Comparison of ENCODE assay signal across 19 cellular contexts in the genomic region with DNA sequence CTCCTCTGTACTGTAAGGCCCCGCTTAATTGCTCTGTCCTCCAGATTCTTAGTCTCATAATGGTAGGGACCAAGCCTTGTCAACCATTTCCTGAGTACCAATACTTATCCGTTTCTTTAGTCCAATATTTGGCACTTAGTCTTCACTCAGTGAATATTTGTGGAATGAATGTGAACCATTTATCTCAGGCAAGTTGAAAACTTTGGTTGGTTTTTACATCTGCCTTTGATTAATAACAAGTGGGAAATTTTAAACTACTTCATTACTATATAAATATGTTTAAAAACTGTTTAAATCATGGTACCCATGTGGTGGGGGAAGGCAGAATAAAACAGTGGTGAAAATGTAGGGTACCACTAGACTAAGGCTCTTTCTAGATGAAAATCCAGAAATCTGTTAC. TPM values are rescaled to one million over a fixed set of nuclear protein-coding genes. Genes with fewer than 3 reads are reported as not detected.
A peak's percentile ranks its signal among the peaks of the same experiment; 100 is the strongest.
DNase-seq lines count a peak whose midpoint lies in the region; ATAC-seq and TF ChIP-seq lines count a peak whose summit lies in the region.
"Had no signal": no experiment of that assay in that cellular context is flagged by ENCODE, and none has a peak within 500 bp of the region (broad histone marks: within the 10 kb centered on the region; RNA-seq: fewer than 3 reads in every experiment).

No MANE protein-coding gene starts in this region.

- WGBS in transverse colon (ENCODE audit: low coverage in 1 of 2), 2 donors = 85 to 100% methylated on average over 1 to 2 of the region's 2 CpGs

- H3K4me1 Mint-ChIP-seq in activated CD4-positive, alpha-beta T cell treated with anti-CD3 and anti-CD28 coated beads, Interleukin-2, amount 10 ng/mL, durations not matched to agents 24 days and 14 days = peaks cover 11% of the 10 kb centered on the region

- peak overlapping the region in 3 of 4 donors; percentile 62 to 76 (median 67) for H3K27ac ChIP-seq in transverse colon
- H3K27ac ChIP-seq: RWPE1, SJSA1 had no signal

- peaks cover 12 to 71% (median 48%) of the 10 kb centered on the region in 4 donors for H3K4me1 ChIP-seq in transverse colon

- TF ChIP-seq CTCF in fibroblast of mammary gland (conservative IDR thresholded peaks at IDR 0.05; ENCODE audit: control insufficient read depth, insufficient read depth, low read depth, low read length) (no peak), transverse colon (IDR thresholded peaks at IDR 0.05) (no peak)

- DNase-seq in EH (ENCODE audit: low read depth) (peak; percentile 80), fibroblast of mammary gland (ENCODE audit: low read depth) (peak; percentile 80), transverse colon (no peak), putamen (ENCODE audit: low spot score) (no peak), HEK293T (ENCODE audit: extremely low spot score) (no peak)
- no peak for DNase-seq in activated CD4-positive, alpha-beta T cell treated with anti-CD3 and anti-CD28 coated beads, Interleukin-2, amount 10 ng/mL, durations not matched to agents 24 days and 14 days
- DNase-seq: C1 segment of cervical spinal cord; DMS153; NCI-H1048; NCI-H146; NCI-H2081 treated with DMSO at 0.1 percent for 48 hours; NCI-H226; NCI-H526; NK-92 treated with Interleukin-12 subunit alpha and Interleukin-12 subunit beta, amount 100 ng/mL, for 24 hours had no signal

- intact Hi-C loops in transverse colon (cut with DNase I; ENCODE audit: low total_unique reads) = no loop called here
- intact Hi-C loops in activated CD4-positive, alpha-beta T cell treated with anti-CD3 and anti-CD28 coated beads, Interleukin-2, amount 10 ng/mL, durations not matched to agents 24 days and 14 days (cut with micrococcal nuclease) = no loop called here

- H3K27me3 Mint-ChIP-seq in activated CD4-positive, alpha-beta T cell treated with anti-CD3 and anti-CD28 coated beads, Interleukin-2, amount 10 ng/mL, durations not matched to agents 24 days and 14 days = peaks cover 11% of the 10 kb centered on the region

- TF ChIP-seq EP300 in transverse colon (IDR thresholded peaks at IDR 0.05; ENCODE audit: low read depth) = no peak

- peak; percentile 65 for ATAC-seq in SK-N-SH treated with all-trans-retinoic acid at 6 μM for 48 hours
- ATAC-seq: HCT116, K562 had no signal

- in situ Hi-C loops in transverse colon (cut with MboI; ENCODE audit: low pct_ligation_motif_present in 1 of 4, low pct_unique_long_range_greater_than_20kb in 1 of 4, low sequenced_read_pairs in 3 of 4) = no loop called here

- no peaks in the 10 kb centered on the region for H3K36me3 ChIP-seq in transverse colon
- H3K36me3 ChIP-seq: SJSA1 had no signal

- H3K4me3 Mint-ChIP-seq in activated CD4-positive, alpha-beta T cell treated with anti-CD3 and anti-CD28 coated beads, Interleukin-2, amount 10 ng/mL, durations not matched to agents 24 days and 14 days = no peak overlapping the region

- CTCF ChIA-PET in HEK293T (lab: Yijun Ruan, JAX) = no interaction called here

- H3K27ac Mint-ChIP-seq in activated CD4-positive, alpha-beta T cell treated with anti-CD3 and anti-CD28 coated beads, Interleukin-2, amount 10 ng/mL, durations not matched to agents 24 days and 14 days = no peak overlapping the region

- TF ChIP-seq POLR2A in transverse colon (IDR thresholded peaks at IDR 0.05) = no peak

- H3K36me3 Mint-ChIP-seq in activated CD4-positive, alpha-beta T cell treated with anti-CD3 and anti-CD28 coated beads, Interleukin-2, amount 10 ng/mL, durations not matched to agents 24 days and 14 days (ENCODE audit: low read depth) = no peaks in the 10 kb centered on the region

- POLR2A ChIA-PET in HEK293T (lab: Yijun Ruan, JAX) = no interaction called here

- H3K27me3 ChIP-seq in transverse colon = no peaks in the 10 kb centered on the region
- H3K27me3 ChIP-seq: SJSA1 had no signal

- no peaks in the 10 kb centered on the region for H3K9me3 Mint-ChIP-seq in activated CD4-positive, alpha-beta T cell treated with anti-CD3 and anti-CD28 coated beads, Interleukin-2, amount 10 ng/mL, durations not matched to agents 24 days and 14 days

- H3K4me3 ChIP-seq in fibroblast of mammary gland (ENCODE audit: control insufficient read depth, low read depth, low read length) (no peak overlapping the region), transverse colon (no peak overlapping the region)
- H3K4me3 ChIP-seq: K562, SJSA1 had no signal

- no peaks in the 10 kb centered on the region for H3K9me3 ChIP-seq in transverse colon
- H3K9me3 ChIP-seq: SJSA1 had no signal

TF ChIP-seq in SK-N-SH treated with all-trans-retinoic acid at 6 μM for 48 hours, 23 proteins besides CTCF, POLR2A, EP300 and RAD21 (continues in another document):
- TF ChIP-seq BACH2 (CRISPR knock-in tag; IDR thresholded peaks at IDR 0.05; ENCODE audit: borderline replicate concordance) (no peak), GLIS3 (CRISPR knock-in tag; IDR thresholded peaks at IDR 0.05) (no peak), ZC3H10 (CRISPR knock-in tag; IDR thresholded peaks at IDR 0.05) (no peak), TCF4 (CRISPR knock-in tag; IDR thresholded peaks at IDR 0.05; ENCODE audit: borderline replicate concordance) (no peak), TOX (CRISPR knock-in tag; IDR thresholded peaks at IDR 0.05; ENCODE audit: borderline replicate concordance) (no peak), ZNF8 (CRISPR knock-in tag; IDR thresholded peaks at IDR 0.05) (no peak), OSR1 (CRISPR knock-in tag; IDR thresholded peaks at IDR 0.05) (no peak)
- TF ChIP-seq, protein P1, sequence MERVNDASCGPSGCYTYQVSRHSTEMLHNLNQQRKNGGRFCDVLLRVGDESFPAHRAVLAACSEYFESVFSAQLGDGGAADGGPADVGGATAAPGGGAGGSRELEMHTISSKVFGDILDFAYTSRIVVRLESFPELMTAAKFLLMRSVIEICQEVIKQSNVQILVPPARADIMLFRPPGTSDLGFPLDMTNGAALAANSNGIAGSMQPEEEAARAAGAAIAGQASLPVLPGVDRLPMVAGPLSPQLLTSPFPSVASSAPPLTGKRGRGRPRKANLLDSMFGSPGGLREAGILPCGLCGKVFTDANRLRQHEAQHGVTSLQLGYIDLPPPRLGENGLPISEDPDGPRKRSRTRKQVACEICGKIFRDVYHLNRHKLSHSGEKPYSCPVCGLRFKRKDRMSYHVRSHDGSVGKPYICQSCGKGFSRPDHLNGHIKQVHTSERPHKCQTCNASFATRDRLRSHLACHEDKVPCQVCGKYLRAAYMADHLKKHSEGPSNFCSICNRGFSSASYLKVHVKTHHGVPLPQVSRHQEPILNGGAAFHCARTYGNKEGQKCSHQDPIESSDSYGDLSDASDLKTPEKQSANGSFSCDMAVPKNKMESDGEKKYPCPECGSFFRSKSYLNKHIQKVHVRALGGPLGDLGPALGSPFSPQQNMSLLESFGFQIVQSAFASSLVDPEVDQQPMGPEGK (CRISPR knock-in tag; IDR thresholded peaks at IDR 0.05; ENCODE audit: borderline replicate concordance) = no peak
- TF ChIP-seq, protein P2, sequence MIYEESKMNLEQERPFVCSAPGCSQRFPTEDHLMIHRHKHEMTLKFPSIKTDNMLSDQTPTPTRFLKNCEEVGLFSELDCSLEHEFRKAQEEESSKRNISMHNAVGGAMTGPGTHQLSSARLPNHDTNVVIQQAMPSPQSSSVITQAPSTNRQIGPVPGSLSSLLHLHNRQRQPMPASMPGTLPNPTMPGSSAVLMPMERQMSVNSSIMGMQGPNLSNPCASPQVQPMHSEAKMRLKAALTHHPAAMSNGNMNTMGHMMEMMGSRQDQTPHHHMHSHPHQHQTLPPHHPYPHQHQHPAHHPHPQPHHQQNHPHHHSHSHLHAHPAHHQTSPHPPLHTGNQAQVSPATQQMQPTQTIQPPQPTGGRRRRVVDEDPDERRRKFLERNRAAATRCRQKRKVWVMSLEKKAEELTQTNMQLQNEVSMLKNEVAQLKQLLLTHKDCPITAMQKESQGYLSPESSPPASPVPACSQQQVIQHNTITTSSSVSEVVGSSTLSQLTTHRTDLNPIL (CRISPR knock-in tag; IDR thresholded peaks at IDR 0.05; ENCODE audit: low read depth) = no peak

TF ChIP-seq in HEK293T, 16 proteins besides CTCF, POLR2A, EP300 and RAD21:
- TF ChIP-seq ELF4 (IDR thresholded peaks at IDR 0.05) = no peak
- TF ChIP-seq BHLHE40 (IDR thresholded peaks at IDR 0.05; ENCODE audit: borderline replicate concordance) = no peak
- TF ChIP-seq SUZ12 (IDR thresholded peaks at IDR 0.05) = no peak
- TF ChIP-seq FOXM1 (IDR thresholded peaks at IDR 0.05; ENCODE audit: borderline replicate concordance) = no peak
- no peak for TF ChIP-seq HDGF (IDR thresholded peaks at IDR 0.05; ENCODE audit: borderline replicate concordance)
- no peak for TF ChIP-seq ZNF384 (IDR thresholded peaks at IDR 0.05)
- TF ChIP-seq TARDBP (IDR thresholded peaks at IDR 0.05) = no peak
- no peak for TF ChIP-seq FOXA1 (IDR thresholded peaks at IDR 0.05)
- no peak for TF ChIP-seq LEF1 (IDR thresholded peaks at IDR 0.05; ENCODE audit: borderline replicate concordance)
- no peak for TF ChIP-seq L3MBTL2 (conservative IDR thresholded peaks at IDR 0.05)
- no peak for TF ChIP-seq CTBP1 (IDR thresholded peaks at IDR 0.05; ENCODE audit: borderline replicate concordance)
- TF ChIP-seq SP1 (IDR thresholded peaks at IDR 0.05) = no peak
- TF ChIP-seq FOXK2 (IDR thresholded peaks at IDR 0.05) = no peak
- no peak for TF ChIP-seq NFRKB (IDR thresholded peaks at IDR 0.05)
- TF ChIP-seq, protein P3, sequence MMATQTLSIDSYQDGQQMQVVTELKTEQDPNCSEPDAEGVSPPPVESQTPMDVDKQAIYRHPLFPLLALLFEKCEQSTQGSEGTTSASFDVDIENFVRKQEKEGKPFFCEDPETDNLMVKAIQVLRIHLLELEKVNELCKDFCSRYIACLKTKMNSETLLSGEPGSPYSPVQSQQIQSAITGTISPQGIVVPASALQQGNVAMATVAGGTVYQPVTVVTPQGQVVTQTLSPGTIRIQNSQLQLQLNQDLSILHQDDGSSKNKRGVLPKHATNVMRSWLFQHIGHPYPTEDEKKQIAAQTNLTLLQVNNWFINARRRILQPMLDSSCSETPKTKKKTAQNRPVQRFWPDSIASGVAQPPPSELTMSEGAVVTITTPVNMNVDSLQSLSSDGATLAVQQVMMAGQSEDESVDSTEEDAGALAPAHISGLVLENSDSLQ (IDR thresholded peaks at IDR 0.05) = no peak
- TF ChIP-seq ARNT (IDR thresholded peaks at IDR 0.05) = no peak

RNA-seq across cellular contexts. Expression of a gene that starts 15.2 kb away (rescaled TPM):
- 100 to 1,000 TPM; 121 to 392 (median 329) TPM for total RNA-seq in transverse colon
- 0.43 and 0.63 TPM in 2 replicates for total RNA-seq in activated CD4-positive, alpha-beta T cell treated with anti-CD3 and anti-CD28 coated beads, Interleukin-2, amount 10 ng/mL, durations not matched to agents 24 days and 14 days

Comparison
In these comparisons a context has a peak if more than half of its experiments do, and no peak if none do; other contexts are left out.
1. DNase-seq: peak in EH (single experiment) and fibroblast of mammary gland (single experiment); none in transverse colon (single experiment), activated CD4-positive, alpha-beta T cell treated with anti-CD3 and anti-CD28 coated beads, Interleukin-2, amount 10 ng/mL, durations not matched to agents 24 days and 14 days (single experiment), putamen (single experiment) and HEK293T (single experiment).
2. RNA of a gene that starts 15.2 kb away (total RNA-seq): 121 to 392 TPM in transverse colon; 0.43 to 0.63 TPM in activated CD4-positive, alpha-beta T cell treated with anti-CD3 and anti-CD28 coated beads, Interleukin-2, amount 10 ng/mL, durations not matched to agents 24 days and 14 days; every median in the first group is over 10 times any median in the second.